Comparison of ENCODE assay signal across 1 cellular context in the genomic region with DNA sequence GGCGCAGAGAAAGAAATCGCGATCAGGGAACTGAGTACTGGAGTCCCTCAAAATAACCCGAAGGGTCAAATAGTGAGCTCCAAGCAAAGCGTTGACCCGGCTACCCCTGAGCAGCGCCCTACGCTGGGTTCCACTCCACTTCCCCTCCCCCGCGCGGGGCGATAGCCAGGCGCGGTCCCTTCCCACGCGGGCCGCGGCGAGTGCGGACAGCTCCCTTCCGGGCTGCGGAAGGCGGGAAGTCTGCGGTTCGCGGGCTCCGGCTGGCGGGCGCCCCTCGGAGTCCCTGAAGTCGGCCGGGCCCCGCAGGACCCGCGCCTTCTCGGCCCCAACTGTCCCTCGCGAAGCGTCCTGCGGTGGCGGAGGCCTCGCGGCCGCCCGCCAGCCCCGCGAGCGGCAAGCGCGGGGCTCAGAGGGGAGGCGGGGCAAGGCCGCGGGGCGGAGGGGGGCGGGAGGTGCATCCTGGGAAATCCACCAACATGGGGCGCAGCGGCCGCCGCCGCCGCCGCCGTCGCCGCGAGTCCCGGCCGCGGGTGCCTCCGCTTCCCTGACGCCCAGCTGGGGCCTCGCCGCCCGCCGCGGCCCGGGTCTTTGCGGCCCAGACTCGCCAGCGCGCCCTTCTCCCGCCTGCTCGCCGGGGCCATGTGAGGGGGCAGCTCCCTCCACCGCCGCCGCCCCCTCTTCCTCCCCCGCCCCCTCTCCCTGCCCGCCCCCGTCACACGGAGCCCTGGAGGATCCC.
TF ChIP-seq lines count a peak whose summit lies in the region.

TSS of gene QSER1 (plus strand) at position 457 of the 736 bp plus-strand sequence. CDS start 315 bp downstream, outside the sequence.

TF ChIP-seq in HepG2, 621 proteins besides CTCF, POLR2A, EP300 and RAD21 (continued from another document and continues in another):
- TF ChIP-seq, protein P1, sequence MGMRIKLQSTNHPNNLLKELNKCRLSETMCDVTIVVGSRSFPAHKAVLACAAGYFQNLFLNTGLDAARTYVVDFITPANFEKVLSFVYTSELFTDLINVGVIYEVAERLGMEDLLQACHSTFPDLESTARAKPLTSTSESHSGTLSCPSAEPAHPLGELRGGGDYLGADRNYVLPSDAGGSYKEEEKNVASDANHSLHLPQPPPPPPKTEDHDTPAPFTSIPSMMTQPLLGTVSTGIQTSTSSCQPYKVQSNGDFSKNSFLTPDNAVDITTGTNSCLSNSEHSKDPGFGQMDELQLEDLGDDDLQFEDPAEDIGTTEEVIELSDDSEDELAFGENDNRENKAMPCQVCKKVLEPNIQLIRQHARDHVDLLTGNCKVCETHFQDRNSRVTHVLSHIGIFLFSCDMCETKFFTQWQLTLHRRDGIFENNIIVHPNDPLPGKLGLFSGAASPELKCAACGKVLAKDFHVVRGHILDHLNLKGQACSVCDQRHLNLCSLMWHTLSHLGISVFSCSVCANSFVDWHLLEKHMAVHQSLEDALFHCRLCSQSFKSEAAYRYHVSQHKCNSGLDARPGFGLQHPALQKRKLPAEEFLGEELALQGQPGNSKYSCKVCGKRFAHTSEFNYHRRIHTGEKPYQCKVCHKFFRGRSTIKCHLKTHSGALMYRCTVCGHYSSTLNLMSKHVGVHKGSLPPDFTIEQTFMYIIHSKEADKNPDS (CRISPR knock-in tag; IDR thresholded peaks at IDR 0.05): no peak
- no peak for TF ChIP-seq ZFP36L2 (CRISPR knock-in tag; IDR thresholded peaks at IDR 0.05)
- 0 out of 2 replicates have a peak, but pooled peaks have one; percentile 25 for TF ChIP-seq ISL2 (CRISPR knock-in tag; IDR thresholded peaks at IDR 0.05)
- TF ChIP-seq ZNF34 (CRISPR knock-in tag; IDR thresholded peaks at IDR 0.05; ENCODE audit: borderline replicate concordance): no peak
- TF ChIP-seq SP140L (CRISPR knock-in tag; IDR thresholded peaks at IDR 0.05; ENCODE audit: borderline replicate concordance): no peak
- TF ChIP-seq PHF20 (CRISPR knock-in tag; IDR thresholded peaks at IDR 0.05): peak; percentile 27; the same call in 1 of the 2 replicates
- no peak for TF ChIP-seq ZNF678 (CRISPR knock-in tag; IDR thresholded peaks at IDR 0.05)
- TF ChIP-seq, protein P2, sequence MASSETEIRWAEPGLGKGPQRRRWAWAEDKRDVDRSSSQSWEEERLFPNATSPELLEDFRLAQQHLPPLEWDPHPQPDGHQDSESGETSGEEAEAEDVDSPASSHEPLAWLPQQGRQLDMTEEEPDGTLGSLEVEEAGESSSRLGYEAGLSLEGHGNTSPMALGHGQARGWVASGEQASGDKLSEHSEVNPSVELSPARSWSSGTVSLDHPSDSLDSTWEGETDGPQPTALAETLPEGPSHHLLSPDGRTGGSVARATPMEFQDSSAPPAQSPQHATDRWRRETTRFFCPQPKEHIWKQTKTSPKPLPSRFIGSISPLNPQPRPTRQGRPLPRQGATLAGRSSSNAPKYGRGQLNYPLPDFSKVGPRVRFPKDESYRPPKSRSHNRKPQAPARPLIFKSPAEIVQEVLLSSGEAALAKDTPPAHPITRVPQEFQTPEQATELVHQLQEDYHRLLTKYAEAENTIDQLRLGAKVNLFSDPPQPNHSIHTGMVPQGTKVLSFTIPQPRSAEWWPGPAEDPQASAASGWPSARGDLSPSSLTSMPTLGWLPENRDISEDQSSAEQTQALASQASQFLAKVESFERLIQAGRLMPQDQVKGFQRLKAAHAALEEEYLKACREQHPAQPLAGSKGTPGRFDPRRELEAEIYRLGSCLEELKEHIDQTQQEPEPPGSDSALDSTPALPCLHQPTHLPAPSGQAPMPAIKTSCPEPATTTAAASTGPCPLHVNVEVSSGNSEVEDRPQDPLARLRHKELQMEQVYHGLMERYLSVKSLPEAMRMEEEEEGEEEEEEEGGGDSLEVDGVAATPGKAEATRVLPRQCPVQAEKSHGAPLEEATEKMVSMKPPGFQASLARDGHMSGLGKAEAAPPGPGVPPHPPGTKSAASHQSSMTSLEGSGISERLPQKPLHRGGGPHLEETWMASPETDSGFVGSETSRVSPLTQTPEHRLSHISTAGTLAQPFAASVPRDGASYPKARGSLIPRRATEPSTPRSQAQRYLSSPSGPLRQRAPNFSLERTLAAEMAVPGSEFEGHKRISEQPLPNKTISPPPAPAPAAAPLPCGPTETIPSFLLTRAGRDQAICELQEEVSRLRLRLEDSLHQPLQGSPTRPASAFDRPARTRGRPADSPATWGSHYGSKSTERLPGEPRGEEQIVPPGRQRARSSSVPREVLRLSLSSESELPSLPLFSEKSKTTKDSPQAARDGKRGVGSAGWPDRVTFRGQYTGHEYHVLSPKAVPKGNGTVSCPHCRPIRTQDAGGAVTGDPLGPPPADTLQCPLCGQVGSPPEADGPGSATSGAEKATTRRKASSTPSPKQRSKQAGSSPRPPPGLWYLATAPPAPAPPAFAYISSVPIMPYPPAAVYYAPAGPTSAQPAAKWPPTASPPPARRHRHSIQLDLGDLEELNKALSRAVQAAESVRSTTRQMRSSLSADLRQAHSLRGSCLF (CRISPR knock-in tag; IDR thresholded peaks at IDR 0.05; ENCODE audit: borderline replicate concordance): no peak
- TF ChIP-seq, protein P3, sequence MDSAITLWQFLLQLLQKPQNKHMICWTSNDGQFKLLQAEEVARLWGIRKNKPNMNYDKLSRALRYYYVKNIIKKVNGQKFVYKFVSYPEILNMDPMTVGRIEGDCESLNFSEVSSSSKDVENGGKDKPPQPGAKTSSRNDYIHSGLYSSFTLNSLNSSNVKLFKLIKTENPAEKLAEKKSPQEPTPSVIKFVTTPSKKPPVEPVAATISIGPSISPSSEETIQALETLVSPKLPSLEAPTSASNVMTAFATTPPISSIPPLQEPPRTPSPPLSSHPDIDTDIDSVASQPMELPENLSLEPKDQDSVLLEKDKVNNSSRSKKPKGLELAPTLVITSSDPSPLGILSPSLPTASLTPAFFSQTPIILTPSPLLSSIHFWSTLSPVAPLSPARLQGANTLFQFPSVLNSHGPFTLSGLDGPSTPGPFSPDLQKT (CRISPR knock-in tag; IDR thresholded peaks at IDR 0.05; ENCODE audit: borderline replicate concordance): no peak
- TF ChIP-seq, protein P4, sequence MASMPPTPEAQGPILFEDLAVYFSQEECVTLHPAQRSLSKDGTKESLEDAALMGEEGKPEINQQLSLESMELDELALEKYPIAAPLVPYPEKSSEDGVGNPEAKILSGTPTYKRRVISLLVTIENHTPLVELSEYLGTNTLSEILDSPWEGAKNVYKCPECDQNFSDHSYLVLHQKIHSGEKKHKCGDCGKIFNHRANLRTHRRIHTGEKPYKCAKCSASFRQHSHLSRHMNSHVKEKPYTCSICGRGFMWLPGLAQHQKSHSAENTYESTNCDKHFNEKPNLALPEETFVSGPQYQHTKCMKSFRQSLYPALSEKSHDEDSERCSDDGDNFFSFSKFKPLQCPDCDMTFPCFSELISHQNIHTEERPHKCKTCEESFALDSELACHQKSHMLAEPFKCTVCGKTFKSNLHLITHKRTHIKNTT (CRISPR knock-in tag; IDR thresholded peaks at IDR 0.05): no peak
- TF ChIP-seq BRCA1 (CRISPR knock-in tag; IDR thresholded peaks at IDR 0.05): no peak
- TF ChIP-seq AKAP8 (CRISPR knock-in tag; IDR thresholded peaks at IDR 0.05): 0 out of 2 replicates have a peak, but pooled peaks have one; percentile 55
- TF ChIP-seq ZNF563 (CRISPR knock-in tag; IDR thresholded peaks at IDR 0.05): peak; percentile 91; the same call in 1 of the 2 replicates
- TF ChIP-seq REXO4 (CRISPR knock-in tag; IDR thresholded peaks at IDR 0.05; ENCODE audit: borderline replicate concordance): no peak
- no peak for TF ChIP-seq HOMEZ (CRISPR knock-in tag; IDR thresholded peaks at IDR 0.05; ENCODE audit: low read depth)
- peak; percentile 73; the same call in 1 of the 2 replicates for TF ChIP-seq CREBL2 (CRISPR knock-in tag; IDR thresholded peaks at IDR 0.05; ENCODE audit: borderline replicate concordance)
- TF ChIP-seq MLLT10 (CRISPR knock-in tag; IDR thresholded peaks at IDR 0.05): no peak
- no peak for TF ChIP-seq CEBPG (CRISPR knock-in tag; IDR thresholded peaks at IDR 0.05)
- TF ChIP-seq PAX8 (CRISPR knock-in tag; IDR thresholded peaks at IDR 0.05; ENCODE audit: borderline replicate concordance): no peak
- TF ChIP-seq, protein P5, sequence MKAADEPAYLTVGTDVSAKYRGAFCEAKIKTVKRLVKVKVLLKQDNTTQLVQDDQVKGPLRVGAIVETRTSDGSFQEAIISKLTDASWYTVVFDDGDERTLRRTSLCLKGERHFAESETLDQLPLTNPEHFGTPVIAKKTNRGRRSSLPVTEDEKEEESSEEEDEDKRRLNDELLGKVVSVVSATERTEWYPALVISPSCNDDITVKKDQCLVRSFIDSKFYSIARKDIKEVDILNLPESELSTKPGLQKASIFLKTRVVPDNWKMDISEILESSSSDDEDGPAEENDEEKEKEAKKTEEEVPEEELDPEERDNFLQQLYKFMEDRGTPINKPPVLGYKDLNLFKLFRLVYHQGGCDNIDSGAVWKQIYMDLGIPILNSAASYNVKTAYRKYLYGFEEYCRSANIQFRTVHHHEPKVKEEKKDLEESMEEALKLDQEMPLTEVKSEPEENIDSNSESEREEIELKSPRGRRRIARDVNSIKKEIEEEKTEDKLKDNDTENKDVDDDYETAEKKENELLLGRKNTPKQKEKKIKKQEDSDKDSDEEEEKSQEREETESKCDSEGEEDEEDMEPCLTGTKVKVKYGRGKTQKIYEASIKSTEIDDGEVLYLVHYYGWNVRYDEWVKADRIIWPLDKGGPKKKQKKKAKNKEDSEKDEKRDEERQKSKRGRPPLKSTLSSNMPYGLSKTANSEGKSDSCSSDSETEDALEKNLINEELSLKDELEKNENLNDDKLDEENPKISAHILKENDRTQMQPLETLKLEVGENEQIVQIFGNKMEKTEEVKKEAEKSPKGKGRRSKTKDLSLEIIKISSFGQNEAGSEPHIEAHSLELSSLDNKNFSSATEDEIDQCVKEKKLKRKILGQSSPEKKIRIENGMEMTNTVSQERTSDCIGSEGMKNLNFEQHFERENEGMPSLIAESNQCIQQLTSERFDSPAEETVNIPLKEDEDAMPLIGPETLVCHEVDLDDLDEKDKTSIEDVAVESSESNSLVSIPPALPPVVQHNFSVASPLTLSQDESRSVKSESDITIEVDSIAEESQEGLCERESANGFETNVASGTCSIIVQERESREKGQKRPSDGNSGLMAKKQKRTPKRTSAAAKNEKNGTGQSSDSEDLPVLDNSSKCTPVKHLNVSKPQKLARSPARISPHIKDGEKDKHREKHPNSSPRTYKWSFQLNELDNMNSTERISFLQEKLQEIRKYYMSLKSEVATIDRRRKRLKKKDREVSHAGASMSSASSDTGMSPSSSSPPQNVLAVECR (CRISPR knock-in tag; IDR thresholded peaks at IDR 0.05; ENCODE audit: borderline replicate concordance): peak; percentile 64
- no peak for TF ChIP-seq NCOA1 (CRISPR knock-in tag; IDR thresholded peaks at IDR 0.05)
- TF ChIP-seq, protein P6, sequence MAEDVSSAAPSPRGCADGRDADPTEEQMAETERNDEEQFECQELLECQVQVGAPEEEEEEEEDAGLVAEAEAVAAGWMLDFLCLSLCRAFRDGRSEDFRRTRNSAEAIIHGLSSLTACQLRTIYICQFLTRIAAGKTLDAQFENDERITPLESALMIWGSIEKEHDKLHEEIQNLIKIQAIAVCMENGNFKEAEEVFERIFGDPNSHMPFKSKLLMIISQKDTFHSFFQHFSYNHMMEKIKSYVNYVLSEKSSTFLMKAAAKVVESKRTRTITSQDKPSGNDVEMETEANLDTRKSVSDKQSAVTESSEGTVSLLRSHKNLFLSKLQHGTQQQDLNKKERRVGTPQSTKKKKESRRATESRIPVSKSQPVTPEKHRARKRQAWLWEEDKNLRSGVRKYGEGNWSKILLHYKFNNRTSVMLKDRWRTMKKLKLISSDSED (CRISPR knock-in tag; IDR thresholded peaks at IDR 0.05): 0 out of 2 replicates have a peak, but pooled peaks have one; percentile 30
- TF ChIP-seq ZNF891 (CRISPR knock-in tag; IDR thresholded peaks at IDR 0.05): peak; percentile 72; the same call in 1 of the 2 replicates
